In the genomic region with DNA sequence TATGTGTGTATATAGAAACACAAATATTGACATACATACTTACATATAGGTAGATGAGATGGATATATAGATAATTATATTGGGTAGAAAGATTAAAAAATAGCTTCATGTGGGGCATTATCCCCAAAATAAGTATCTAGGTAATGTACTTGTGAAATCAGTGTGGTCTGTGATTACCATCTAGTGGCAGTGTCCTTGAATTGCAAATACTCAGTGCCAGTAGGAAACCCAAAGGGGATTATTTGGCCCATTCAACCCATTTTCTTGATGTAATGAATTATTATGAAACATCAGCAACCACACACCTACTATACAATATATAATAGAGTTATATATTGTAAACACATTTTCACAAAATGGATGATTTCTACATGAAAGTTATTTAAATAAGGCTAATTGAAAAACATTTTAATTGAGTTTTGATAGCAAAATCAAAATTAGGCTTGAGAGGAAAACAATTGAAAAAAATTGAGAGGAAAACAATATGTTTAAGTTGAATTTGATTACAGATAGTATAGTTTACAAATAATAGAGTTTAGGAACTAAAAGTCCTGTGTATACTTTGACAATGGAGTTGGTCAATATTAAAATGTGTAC, we compare ENCODE assay signal across 8 cellular contexts.
DNase-seq lines count a peak whose midpoint lies in the region; ATAC-seq and TF ChIP-seq lines count a peak whose summit lies in the region.

No MANE protein-coding gene starts in this region.

- ATAC-seq in GM18909 (IDR thresholded peaks at IDR 0.05; ENCODE audit: poor library complexity, unreplicated experiment): peak; percentile 71
- ATAC-seq in CD8-positive, alpha-beta T cell: no peak

- H3K4me3 ChIP-seq in brain microvascular endothelial cell (ENCODE audit: low read depth, low read length): no peak overlapping the region
- H3K4me3 ChIP-seq in CD8-positive, alpha-beta T cell (ENCODE audit: low read depth, low read length): no peak overlapping the region

- no peaks in the 10 kb centered on the region for H3K4me1 ChIP-seq in CD8-positive, alpha-beta T cell (ENCODE audit: insufficient read depth, low read length)

- H3K4me1 Mint-ChIP-seq in CD8-positive, alpha-beta T cell (ENCODE audit: low read depth): no peaks in the 10 kb centered on the region

- POLR2A ChIA-PET in CD8-positive, alpha-beta T cell (lab: Charles Lee): no interaction called here

- in situ Hi-C loops in brain microvascular endothelial cell (cut with HindIII; ENCODE audit: low pct_ligation_motif_present, low sequenced_read_pairs): no loop called here

- TF ChIP-seq CTCF in brain microvascular endothelial cell (IDR thresholded peaks at IDR 0.05; ENCODE audit: low read depth, low read length, missing control alignments): peak; percentile 67
- no peak for TF ChIP-seq CTCF in CD8-positive, alpha-beta T cell (IDR thresholded peaks at IDR 0.05)

- H3K4me3 Mint-ChIP-seq in CD8-positive, alpha-beta T cell: no peak overlapping the region

- intact Hi-C loops in CD8-positive, alpha-beta T cell (cut with DNase I, micrococcal nuclease): no loop called here

- peak; percentile 16 to 23 for DNase-seq in AML-193 (lab: John Stamatoyannopoulos, UW)
- DNase-seq in NCI-H1694 treated with DMSO at 0.1 percent for 48 hours (lab: John Stamatoyannopoulos, UW): peak; percentile 19
- peak; percentile 25 for DNase-seq in brain microvascular endothelial cell
- DNase-seq in midbrain (lab: John Stamatoyannopoulos, UW): peak; percentile 11
- DNase-seq in CD8-positive, alpha-beta T cell: no peak
- DNase-seq in GOT3 (lab: John Stamatoyannopoulos, UW): no peak
- no peak for DNase-seq in activated effector memory CD4-positive, alpha-beta T cell treated with anti-CD3 and anti-CD28 coated beads, Interleukin-2, amount 50 U/mL, for 16 hours

- CTCF ChIA-PET in CD8-positive, alpha-beta T cell (lab: Charles Lee): no interaction called here

- H3K36me3 ChIP-seq in brain microvascular endothelial cell (replicated peaks): no peaks in the 10 kb centered on the region
- H3K36me3 ChIP-seq in CD8-positive, alpha-beta T cell (ENCODE audit: insufficient read depth, low read length): no peaks in the 10 kb centered on the region

- H3K27me3 Mint-ChIP-seq in CD8-positive, alpha-beta T cell (ENCODE audit: low read depth): no peaks in the 10 kb centered on the region

- peaks cover 8% of the 10 kb centered on the region for H3K9me3 Mint-ChIP-seq in CD8-positive, alpha-beta T cell

- no peak overlapping the region for H3K27ac ChIP-seq in brain microvascular endothelial cell
- H3K27ac ChIP-seq in CD8-positive, alpha-beta T cell (ENCODE audit: low read depth, low read length): no peak overlapping the region

- H3K36me3 Mint-ChIP-seq in CD8-positive, alpha-beta T cell: no peaks in the 10 kb centered on the region

- no peak overlapping the region for H3K27ac Mint-ChIP-seq in CD8-positive, alpha-beta T cell

- no peaks in the 10 kb centered on the region for H3K9me3 ChIP-seq in CD8-positive, alpha-beta T cell (ENCODE audit: low read length)

- H3K27me3 ChIP-seq in brain microvascular endothelial cell (replicated peaks): no peaks in the 10 kb centered on the region
- H3K27me3 ChIP-seq in CD8-positive, alpha-beta T cell (ENCODE audit: insufficient read depth, low read length): no peaks in the 10 kb centered on the region

Comparison
In these comparisons a context has a peak if more than half of its experiments do, and no peak if none do; other contexts are left out.
1. DNase-seq: peak in AML-193 (2 of 2), NCI-H1694 treated with DMSO at 0.1 percent for 48 hours (single experiment), brain microvascular endothelial cell (single experiment) and midbrain (single experiment); none in CD8-positive, alpha-beta T cell (0 of 7), GOT3 (single experiment) and activated effector memory CD4-positive, alpha-beta T cell treated with anti-CD3 and anti-CD28 coated beads, Interleukin-2, amount 50 U/mL, for 16 hours (single experiment).